Comparison of ENCODE assay signal across 16 cellular contexts in genomic region chr15:57391537-57391936, GRCh38. TPM values are rescaled to one million over a fixed set of nuclear protein-coding genes. Genes with fewer than 3 reads are reported as not detected.
A peak's percentile ranks its signal among the peaks of the same experiment; 100 is the strongest.
DNase-seq lines count a peak whose midpoint lies in the region; ATAC-seq and TF ChIP-seq lines count a peak whose summit lies in the region.
"Had no signal": no experiment of that assay in that cellular context is flagged by ENCODE, and none has a peak within 500 bp of the region (broad histone marks: within the 10 kb centered on the region; RNA-seq: fewer than 3 reads in every experiment).

No MANE protein-coding gene starts in this region.

- TF ChIP-seq CTCF in Caco-2 (IDR thresholded peaks at IDR 0.05; ENCODE audit: insufficient read depth in 1 of 2, low read depth in 1 of 2, low read length in 1 of 2, severe bottlenecking in 1 of 2, unreplicated experiment in 1 of 2) (no peak), WTC11 (IDR thresholded peaks at IDR 0.05) (no peak), endothelial cell (IDR thresholded peaks at IDR 0.05; ENCODE audit: unreplicated experiment) (no peak), mucosa of descending colon (IDR thresholded peaks at IDR 0.05) (no peak)

- H3K27ac Mint-ChIP-seq in Caco-2 (ENCODE audit: unreplicated experiment) (peak overlapping the region; percentile 48), WTC11 (no peak overlapping the region; the same call in 1 of the 2 replicates), endothelial cell (ENCODE audit: unreplicated experiment) (no peak overlapping the region)
- H3K27ac Mint-ChIP-seq: B cell had no signal

- H3K27me3 Mint-ChIP-seq in Caco-2 (ENCODE audit: insufficient read depth, unreplicated experiment) (no peaks in the 10 kb centered on the region), WTC11 (ENCODE audit: low read depth) (no peaks in the 10 kb centered on the region), endothelial cell (ENCODE audit: unreplicated experiment) (peaks cover 3% of the 10 kb centered on the region)

- H3K27me3 ChIP-seq in Caco-2 (replicated peaks; ENCODE audit: control insufficient read depth, insufficient read depth, low read length), result no peaks in the 10 kb centered on the region

- H3K4me1 ChIP-seq in Caco-2 (peaks cover 24% of the 10 kb centered on the region), mucosa of descending colon (ENCODE audit: low read depth) (no peaks in the 10 kb centered on the region)

- intact Hi-C loops in Caco-2 (cut with micrococcal nuclease; ENCODE audit: unreplicated experiment), result no loop called here
- intact Hi-C loops in mucosa of descending colon (cut with DNase I, micrococcal nuclease), result no loop called here

- H3K9me3 Mint-ChIP-seq in Caco-2 (ENCODE audit: unreplicated experiment) (no peaks in the 10 kb centered on the region), WTC11 (peaks cover 5% of the 10 kb centered on the region; the same call in 1 of the 2 replicates), endothelial cell (ENCODE audit: unreplicated experiment) (no peaks in the 10 kb centered on the region)
- H3K9me3 Mint-ChIP-seq: CD4-positive, alpha-beta memory T cell had no signal

- BruUV-seq in Caco-2 (replicated peaks; lab: Mats Ljungman, UMichigan), result no TSS peak

- H3K4me1 Mint-ChIP-seq in Caco-2 (ENCODE audit: low read depth, unreplicated experiment) (peaks cover 34% of the 10 kb centered on the region), WTC11 (peaks cover 72% of the 10 kb centered on the region), endothelial cell (ENCODE audit: unreplicated experiment) (peaks cover 70% of the 10 kb centered on the region)
- H3K4me1 Mint-ChIP-seq: B cell; CD4-positive, alpha-beta memory T cell had no signal

- H3K4me3 ChIP-seq in Caco-2 (ENCODE audit: low read depth, low read length) (no peak overlapping the region), mucosa of descending colon (no peak overlapping the region)

- POLR2A ChIA-PET in Caco-2 (lab: Charles Lee) (no interaction called here), WTC11 (lab: Charles Lee) (no interaction called here)

- H3K4me3 Mint-ChIP-seq in Caco-2 (ENCODE audit: unreplicated experiment) (no peak overlapping the region), WTC11 (no peak overlapping the region), endothelial cell (ENCODE audit: unreplicated experiment) (peak overlapping the region; percentile 19)
- H3K4me3 Mint-ChIP-seq: B cell; CD4-positive, alpha-beta memory T cell had no signal

- ATAC-seq in WTC11, result no peak
- peak; percentile 88 for ATAC-seq in mucosa of descending colon
- no peak for ATAC-seq in GM21390 (IDR thresholded peaks at IDR 0.05; ENCODE audit: unreplicated experiment)
- ATAC-seq: HCT116 had no signal

- H3K36me3 ChIP-seq in Caco-2 (ENCODE audit: control insufficient read depth, insufficient read depth, low read length) (no peaks in the 10 kb centered on the region), mucosa of descending colon (ENCODE audit: low read depth) (no peaks in the 10 kb centered on the region)

- CTCF ChIA-PET in Caco-2 (lab: Charles Lee), result interaction anchor here (1.3 kb wide), 1 partner anchor 14 kb away, joined by 3 read pairs; no protein-coding TSS in a partner anchor
- CTCF ChIA-PET in WTC11 (lab: Charles Lee), result no interaction called here

- DNase-seq in Caco-2 (no peak), WTC11 (ENCODE audit: low spot score) (no peak), endothelial cell (ENCODE audit: low spot score) (no peak), mucosa of descending colon (peak in 1 of 3 donors; percentile 15), kidney glomerular epithelial cell (lab: John Stamatoyannopoulos, UW) (no peak), cerebellar nuclear complex (lab: John Stamatoyannopoulos, UW) (no peak)
- DNase-seq: 8988T; ACHN; CD4-positive, alpha-beta memory T cell; DMS153; DMS79 treated with DMSO at 0.1 percent for 48 hours; EL; KBM-7 had no signal

- no peaks in the 10 kb centered on the region for H3K9me3 ChIP-seq in Caco-2
- H3K9me3 ChIP-seq in mucosa of descending colon, result no peaks in the 10 kb centered on the region

- H3K36me3 Mint-ChIP-seq in Caco-2 (ENCODE audit: insufficient read depth, unreplicated experiment) (no peaks in the 10 kb centered on the region), WTC11 (peaks cover 22% of the 10 kb centered on the region), endothelial cell (ENCODE audit: low read depth, unreplicated experiment) (peaks cover 44% of the 10 kb centered on the region)
- H3K36me3 Mint-ChIP-seq: CD4-positive, alpha-beta memory T cell had no signal

TF ChIP-seq in WTC11, 78 proteins besides CTCF, POLR2A, EP300 and RAD21:
- TF ChIP-seq ZMAT4 (CRISPR knock-in tag; IDR thresholded peaks at IDR 0.05) (no peak), USF1 (CRISPR knock-in tag; IDR thresholded peaks at IDR 0.05) (no peak), ZNF425 (CRISPR knock-in tag; conservative IDR thresholded peaks at IDR 0.05) (no peak), TP53 (CRISPR knock-in tag; IDR thresholded peaks at IDR 0.05) (no peak), GTF2I (CRISPR knock-in tag; conservative IDR thresholded peaks at IDR 0.05) (peak; percentile 39; the same call in 1 of the 2 replicates), ELF4 (CRISPR knock-in tag; IDR thresholded peaks at IDR 0.05; ENCODE audit: low read depth) (no peak), OVOL2 (CRISPR knock-in tag; IDR thresholded peaks at IDR 0.05; ENCODE audit: borderline replicate concordance) (no peak)
TF ChIP-seq in WTC11: peak in this region for 1.

RNA-seq across cellular contexts. Expression of gene CGNL1, which starts 15.2 kb away (rescaled TPM):
- 8.3 and 9.4 TPM in 2 replicates for total RNA-seq in Caco-2 (2022)
- total RNA-seq in WTC11 (2021), result 57.3 to 69.5 TPM (median 67.1 TPM) in 3 replicates
- total RNA-seq in endothelial cell (ENCODE audit: unreplicated experiment), result 238 TPM
- 1 to 10 TPM; 3.3 to 4.5 (median 3.9) TPM for total RNA-seq in mucosa of descending colon
- total RNA-seq: CD4-positive, alpha-beta memory T cell had no signal
